In the genomic region with DNA sequence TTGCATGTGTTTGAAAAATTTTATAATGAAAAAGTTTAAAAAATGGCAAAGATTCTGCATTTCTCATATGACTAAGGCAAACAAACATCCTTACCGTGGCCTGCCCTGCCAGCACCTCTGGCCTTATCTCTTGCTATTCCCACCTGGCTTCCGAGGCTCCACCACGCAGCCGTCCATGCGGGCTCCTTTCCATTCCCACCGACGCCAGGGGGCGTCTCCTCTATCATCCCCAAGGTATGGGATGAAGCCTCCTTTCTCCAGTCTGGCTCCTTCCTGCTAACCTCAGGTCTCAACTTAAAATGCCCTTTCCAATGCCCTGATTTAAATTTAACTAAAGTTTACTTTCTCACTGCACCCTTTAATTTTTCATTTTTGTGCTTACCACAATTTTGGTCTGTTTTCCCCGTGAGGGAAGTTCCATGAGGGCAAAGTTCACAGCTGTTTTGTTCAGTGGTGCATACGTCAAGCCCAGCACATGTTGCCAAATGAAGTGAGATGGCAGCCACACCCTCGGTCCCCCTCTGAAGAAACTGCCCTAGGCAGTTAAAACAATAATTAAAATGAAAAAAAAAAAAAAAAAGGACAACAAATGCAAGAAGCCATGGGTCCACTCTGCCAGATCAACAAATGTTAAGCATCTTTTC, we compare ENCODE assay signal across 9 cellular contexts. TPM values are rescaled to one million over a fixed set of nuclear protein-coding genes. Genes with fewer than 3 reads are reported as not detected.
DNase-seq lines count a peak whose midpoint lies in the region; ATAC-seq, FAIRE-seq and TF ChIP-seq lines count a peak whose summit lies in the region.
"Had no signal": no experiment of that assay in that cellular context is flagged by ENCODE, and none has a peak within 500 bp of the region (broad histone marks: within the 10 kb centered on the region; RNA-seq: fewer than 3 reads in every experiment).

No MANE protein-coding gene starts in this region.

- ATAC-seq in activated CD4-positive, alpha-beta T cell treated with anti-CD3 and anti-CD28 coated beads for 36 hours, result no peak
- ATAC-seq in HG03045 (IDR thresholded peaks at IDR 0.05; ENCODE audit: unreplicated experiment), result no peak

- no peaks in the 10 kb centered on the region for H3K4me1 Mint-ChIP-seq in activated CD4-positive, alpha-beta T cell treated with anti-CD3 and anti-CD28 coated beads for 36 hours
- no peaks in the 10 kb centered on the region for H3K4me1 Mint-ChIP-seq in activated naive CD8-positive, alpha-beta T cell treated with anti-CD3 and anti-CD28 coated beads for 36 hours

- CTCF ChIA-PET in activated CD4-positive, alpha-beta T cell treated with anti-CD3 and anti-CD28 coated beads for 36 hours (lab: Charles Lee), result interaction anchor here (1.2 kb wide), 1 partner anchor 184 kb away, joined by 3 read pairs; no protein-coding TSS in a partner anchor

- no peak for TF ChIP-seq POLR2A in GM12891 (IDR thresholded peaks at IDR 0.05; ENCODE audit: low read depth, low read length)

- FAIRE-seq in GM12891 (lab: Jason Lieb, UNC), result no peak

- H3K4me3 Mint-ChIP-seq in activated CD4-positive, alpha-beta T cell treated with anti-CD3 and anti-CD28 coated beads for 36 hours, result no peak overlapping the region
- H3K4me3 Mint-ChIP-seq in activated naive CD8-positive, alpha-beta T cell treated with anti-CD3 and anti-CD28 coated beads for 36 hours, result no peak overlapping the region
- H3K4me3 Mint-ChIP-seq: activated B cell treated with CpG ODN at 0.5 μM for 24 hours had no signal

- intact Hi-C loops in activated CD4-positive, alpha-beta T cell treated with anti-CD3 and anti-CD28 coated beads for 36 hours (cut with DNase I, micrococcal nuclease), result no loop called here

- POLR2A ChIA-PET in activated CD4-positive, alpha-beta T cell treated with anti-CD3 and anti-CD28 coated beads for 36 hours (lab: Charles Lee), result no interaction called here

- no peaks in the 10 kb centered on the region for H3K36me3 Mint-ChIP-seq in activated CD4-positive, alpha-beta T cell treated with anti-CD3 and anti-CD28 coated beads for 36 hours (ENCODE audit: low read depth)
- H3K36me3 Mint-ChIP-seq in activated naive CD8-positive, alpha-beta T cell treated with anti-CD3 and anti-CD28 coated beads for 36 hours, result peaks cover 11% of the 10 kb centered on the region

- peak; percentile 48 for DNase-seq in activated CD4-positive, alpha-beta T cell treated with anti-CD3 and anti-CD28 coated beads for 36 hours
- DNase-seq in activated CD4-positive, alpha-beta T cell treated with anti-CD3 and anti-CD28 coated beads, Interleukin-2, amount 50 U/mL, for 4 hours, result no peak
- peak; percentile 20 for DNase-seq in NCI-H2171 (lab: John Stamatoyannopoulos, UW)
- no peak for DNase-seq in activated naive CD8-positive, alpha-beta T cell treated with anti-CD3 and anti-CD28 coated beads for 36 hours
- peak; percentile 78 for DNase-seq in left kidney (ENCODE audit: low read depth, low spot score)
- DNase-seq in HCEC 1CT, result no peak
- no peak for DNase-seq in GM12891 (ENCODE audit: insufficient read length, low spot score)
- DNase-seq: activated B cell treated with CpG ODN at 0.5 μM for 24 hours had no signal

- H3K9me3 Mint-ChIP-seq in activated CD4-positive, alpha-beta T cell treated with anti-CD3 and anti-CD28 coated beads for 36 hours (ENCODE audit: low read depth), result peaks cover 13% of the 10 kb centered on the region
- H3K9me3 Mint-ChIP-seq in activated naive CD8-positive, alpha-beta T cell treated with anti-CD3 and anti-CD28 coated beads for 36 hours, result peaks cover 14% of the 10 kb centered on the region

- no peak overlapping the region for H3K27ac Mint-ChIP-seq in activated CD4-positive, alpha-beta T cell treated with anti-CD3 and anti-CD28 coated beads for 36 hours
- peak overlapping the region; percentile 21 for H3K27ac Mint-ChIP-seq in activated naive CD8-positive, alpha-beta T cell treated with anti-CD3 and anti-CD28 coated beads for 36 hours
- H3K27ac Mint-ChIP-seq: activated B cell treated with CpG ODN at 0.5 μM for 24 hours had no signal

- H3K27me3 Mint-ChIP-seq in activated CD4-positive, alpha-beta T cell treated with anti-CD3 and anti-CD28 coated beads for 36 hours, result no peaks in the 10 kb centered on the region
- no peaks in the 10 kb centered on the region for H3K27me3 Mint-ChIP-seq in activated naive CD8-positive, alpha-beta T cell treated with anti-CD3 and anti-CD28 coated beads for 36 hours

TF ChIP-seq in GM12891, 5 proteins besides CTCF, POLR2A, EP300 and RAD21:
- no peak for TF ChIP-seq POLR2AphosphoS5 (IDR thresholded peaks at IDR 0.05; ENCODE audit: low read depth, low read length)
- TF ChIP-seq PAX5 (IDR thresholded peaks at IDR 0.05; ENCODE audit: insufficient read depth, low read length, severe bottlenecking), result no peak
- no peak for TF ChIP-seq TAF1 (IDR thresholded peaks at IDR 0.05; ENCODE audit: low read depth, low read length)

RNA-seq across cellular contexts. Expression of gene SDK2, which starts 13.3 kb away (rescaled TPM):
- under 1 TPM; 0.23 to 0.27 TPM for total RNA-seq in activated CD4-positive, alpha-beta T cell treated with anti-CD3 and anti-CD28 coated beads for 36 hours
- total RNA-seq in activated naive CD8-positive, alpha-beta T cell treated with anti-CD3 and anti-CD28 coated beads for 36 hours, result 1 to 10 TPM; 1.4 to 1.6 TPM
- polyA plus RNA-seq in GM12891 (2012; ENCODE audit: low read depth, missing spikeins), result not detected

Comparison
In these comparisons a context has a peak if more than half of its experiments do, and no peak if none do; other contexts are left out.
1. DNase-seq: peak in activated CD4-positive, alpha-beta T cell treated with anti-CD3 and anti-CD28 coated beads for 36 hours (single experiment), NCI-H2171 (single experiment) and left kidney (single experiment); none in activated CD4-positive, alpha-beta T cell treated with anti-CD3 and anti-CD28 coated beads, Interleukin-2, amount 50 U/mL, for 4 hours (0 of 2), activated naive CD8-positive, alpha-beta T cell treated with anti-CD3 and anti-CD28 coated beads for 36 hours (single experiment), HCEC 1CT (single experiment) and GM12891 (single experiment).